1 cellular context compared by ENCODE assay signal in the genomic region with DNA sequence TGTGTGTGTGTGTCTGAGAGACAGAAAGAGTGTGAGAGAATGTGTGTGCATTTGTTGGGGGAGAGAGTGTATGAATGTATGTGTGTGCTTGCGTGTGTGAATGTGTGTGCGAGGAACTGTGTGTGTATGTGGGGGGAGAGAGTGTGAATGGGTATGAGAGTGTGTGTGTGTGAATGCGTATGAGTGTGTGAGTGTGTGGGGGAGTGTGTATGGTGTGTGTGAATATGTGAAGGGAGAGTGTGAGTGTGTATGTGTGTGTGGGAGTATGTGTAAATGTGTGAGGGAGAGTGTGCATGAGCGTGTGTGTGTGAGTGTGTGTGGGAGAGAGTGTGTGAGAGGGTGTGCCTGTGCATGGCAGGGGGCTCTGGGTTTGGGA.
TF ChIP-seq lines count a peak whose summit lies in the region.

No MANE protein-coding gene starts in this region.

TF ChIP-seq in HEK293, 187 proteins besides CTCF, POLR2A, EP300 and RAD21 (continued from another document):
- TF ChIP-seq MZF1 (tag by site-specific recombination; IDR thresholded peaks at IDR 0.05; ENCODE audit: borderline replicate concordance), result no peak
- no peak for TF ChIP-seq KLF16 (tag by site-specific recombination; IDR thresholded peaks at IDR 0.05)
- TF ChIP-seq SALL2 (tag by site-specific recombination; IDR thresholded peaks at IDR 0.05; ENCODE audit: borderline replicate concordance), result 0 out of 2 replicates have a peak, but pooled peaks have one; percentile 29
- TF ChIP-seq ZNF701 (tag by site-specific recombination; IDR thresholded peaks at IDR 0.05), result 0 out of 2 replicates have a peak, but pooled peaks have one; percentile 27
- peak; percentile 70 for TF ChIP-seq ZBTB48 (tag by site-specific recombination; IDR thresholded peaks at IDR 0.05)
